Comparison of ENCODE assay signal across 14 cellular contexts in the genomic region with DNA sequence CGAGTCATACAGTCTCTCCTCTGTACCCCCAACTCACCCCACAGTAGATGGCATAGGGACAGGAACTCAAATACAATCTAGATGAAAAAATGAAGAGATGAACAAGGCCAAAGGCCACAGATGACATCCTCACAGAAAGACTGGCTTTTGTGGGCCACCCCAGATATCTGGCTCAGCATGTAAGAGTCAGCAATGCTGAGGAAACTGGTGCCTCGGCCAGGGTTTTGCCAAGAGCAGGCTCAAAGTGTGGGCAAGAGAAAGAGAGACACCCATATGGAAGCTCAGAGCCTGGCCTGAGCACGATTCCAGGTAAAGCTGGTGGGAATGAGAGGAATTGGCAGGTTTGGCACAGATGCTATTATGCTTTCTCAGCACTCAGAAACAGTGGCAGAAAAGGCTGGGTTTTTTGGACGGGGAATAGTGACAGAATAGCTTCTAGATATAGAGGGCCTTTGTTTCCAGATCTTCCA.
A peak's percentile ranks its signal among the peaks of the same experiment; 100 is the strongest.
DNase-seq lines count a peak whose midpoint lies in the region; ATAC-seq and TF ChIP-seq lines count a peak whose summit lies in the region.
"Had no signal": no experiment of that assay in that cellular context is flagged by ENCODE, and none has a peak within 500 bp of the region (broad histone marks: within the 10 kb centered on the region; RNA-seq: fewer than 3 reads in every experiment).

No MANE protein-coding gene starts in this region.

- no peaks in the 10 kb centered on the region for H3K27me3 Mint-ChIP-seq in T-helper 2 cell treated with Interferon-gamma antibody and Interleukin-4, amounts not matched to agents 5 μg/mL and 100 μg/mL, for 36 hours (ENCODE audit: low read depth)
- H3K27me3 Mint-ChIP-seq in activated T-helper 17 cell treated with anti-CD3 and anti-CD28 coated beads, Interleukin-2, amount 50 U/mL, for 72 hours: no peaks in the 10 kb centered on the region
- no peaks in the 10 kb centered on the region for H3K27me3 Mint-ChIP-seq in stimulated activated naive CD8-positive, alpha-beta T cell treated with anti-CD3 and anti-CD28 coated beads, Interleukin-15, amount 100 ng/mL, for 72 hours

- peaks cover 18% of the 10 kb centered on the region for H3K4me1 ChIP-seq in foreskin keratinocyte
- H3K4me1 ChIP-seq: right atrium auricular region had no signal

- peak overlapping the region; percentile 4 for H3K4me3 Mint-ChIP-seq in T-helper 2 cell treated with Interferon-gamma antibody and Interleukin-4, amounts not matched to agents 5 μg/mL and 100 μg/mL, for 36 hours
- peak overlapping the region; percentile 88 for H3K4me3 Mint-ChIP-seq in activated T-helper 17 cell treated with anti-CD3 and anti-CD28 coated beads, Interleukin-2, amount 50 U/mL, for 72 hours
- H3K4me3 Mint-ChIP-seq in stimulated activated naive CD8-positive, alpha-beta T cell treated with anti-CD3 and anti-CD28 coated beads, Interleukin-15, amount 100 ng/mL, for 72 hours: peak overlapping the region; percentile 61 to 68

- peak overlapping the region; percentile 88 for H3K27ac ChIP-seq in foreskin keratinocyte
- H3K27ac ChIP-seq: right atrium auricular region had no signal

- no peak for TF ChIP-seq CTCF in foreskin keratinocyte (conservative IDR thresholded peaks at IDR 0.05)

- H3K27me3 ChIP-seq in foreskin keratinocyte: no peaks in the 10 kb centered on the region
- H3K27me3 ChIP-seq: heart left ventricle, right atrium auricular region had no signal

- DNase-seq in T-helper 2 cell treated with Interferon-gamma antibody and Interleukin-4, amounts not matched to agents 5 μg/mL and 100 μg/mL, for 36 hours (ENCODE audit: low spot score): no peak
- DNase-seq in T-helper 2 cell (no peak), foreskin keratinocyte (no peak), ecto neural progenitor cell (ENCODE audit: low spot score) (no peak), D341Med (ENCODE audit: low spot score) (no peak)
- no peak for DNase-seq in stimulated activated naive CD8-positive, alpha-beta T cell treated with anti-CD3 and anti-CD28 coated beads, Interleukin-15, amount 100 ng/mL, for 72 hours
- DNase-seq: DMS79, heart left ventricle, mesendoderm, NCI-H1092, SW 1271 had no signal

- peaks cover 15% of the 10 kb centered on the region for H3K9me3 Mint-ChIP-seq in T-helper 2 cell treated with Interferon-gamma antibody and Interleukin-4, amounts not matched to agents 5 μg/mL and 100 μg/mL, for 36 hours
- peaks cover 11% of the 10 kb centered on the region for H3K9me3 Mint-ChIP-seq in activated T-helper 17 cell treated with anti-CD3 and anti-CD28 coated beads, Interleukin-2, amount 50 U/mL, for 72 hours
- H3K9me3 Mint-ChIP-seq in stimulated activated naive CD8-positive, alpha-beta T cell treated with anti-CD3 and anti-CD28 coated beads, Interleukin-15, amount 100 ng/mL, for 72 hours: peaks cover 13 to 23% of the 10 kb centered on the region in 2 donors

- H3K36me3 Mint-ChIP-seq in T-helper 2 cell treated with Interferon-gamma antibody and Interleukin-4, amounts not matched to agents 5 μg/mL and 100 μg/mL, for 36 hours (ENCODE audit: low read depth): peaks cover 18% of the 10 kb centered on the region
- H3K36me3 Mint-ChIP-seq in activated T-helper 17 cell treated with anti-CD3 and anti-CD28 coated beads, Interleukin-2, amount 50 U/mL, for 72 hours (ENCODE audit: low read depth): no peaks in the 10 kb centered on the region

- peaks cover 25% of the 10 kb centered on the region for H3K4me1 Mint-ChIP-seq in T-helper 2 cell treated with Interferon-gamma antibody and Interleukin-4, amounts not matched to agents 5 μg/mL and 100 μg/mL, for 36 hours (ENCODE audit: low read depth)
- peaks cover 31% of the 10 kb centered on the region for H3K4me1 Mint-ChIP-seq in activated T-helper 17 cell treated with anti-CD3 and anti-CD28 coated beads, Interleukin-2, amount 50 U/mL, for 72 hours
- H3K4me1 Mint-ChIP-seq in stimulated activated naive CD8-positive, alpha-beta T cell treated with anti-CD3 and anti-CD28 coated beads, Interleukin-15, amount 100 ng/mL, for 72 hours: peaks cover 40% of the 10 kb centered on the region

- ATAC-seq in activated T-helper 17 cell treated with anti-CD3 and anti-CD28 coated beads, Interleukin-2, amount 50 U/mL, for 72 hours (replicated peaks): peak; percentile 22
- ATAC-seq in foreskin keratinocyte (peak; percentile 12), HG03095 (IDR thresholded peaks at IDR 0.05; ENCODE audit: unreplicated experiment) (no peak)
- ATAC-seq in stimulated activated naive CD8-positive, alpha-beta T cell treated with anti-CD3 and anti-CD28 coated beads, Interleukin-15, amount 100 ng/mL, for 72 hours: no peak

- H3K27ac Mint-ChIP-seq in T-helper 2 cell treated with Interferon-gamma antibody and Interleukin-4, amounts not matched to agents 5 μg/mL and 100 μg/mL, for 36 hours: peak overlapping the region; percentile 97
- peak overlapping the region; percentile 100 for H3K27ac Mint-ChIP-seq in activated T-helper 17 cell treated with anti-CD3 and anti-CD28 coated beads, Interleukin-2, amount 50 U/mL, for 72 hours
- peak overlapping the region; percentile 91 to 97 for H3K27ac Mint-ChIP-seq in stimulated activated naive CD8-positive, alpha-beta T cell treated with anti-CD3 and anti-CD28 coated beads, Interleukin-15, amount 100 ng/mL, for 72 hours

Comparison
In these comparisons a context has a peak if more than half of its experiments do, and no peak if none do; other contexts are left out.
1. H3K4me3 Mint-ChIP-seq: peak in every context shown above with its lines; median percentile 88 in activated T-helper 17 cell treated with anti-CD3 and anti-CD28 coated beads, Interleukin-2, amount 50 U/mL, for 72 hours; 64 in stimulated activated naive CD8-positive, alpha-beta T cell treated with anti-CD3 and anti-CD28 coated beads, Interleukin-15, amount 100 ng/mL, for 72 hours; 4 in T-helper 2 cell treated with Interferon-gamma antibody and Interleukin-4, amounts not matched to agents 5 μg/mL and 100 μg/mL, for 36 hours.
2. ATAC-seq: peak in activated T-helper 17 cell treated with anti-CD3 and anti-CD28 coated beads, Interleukin-2, amount 50 U/mL, for 72 hours (single experiment) and foreskin keratinocyte (single experiment); none in stimulated activated naive CD8-positive, alpha-beta T cell treated with anti-CD3 and anti-CD28 coated beads, Interleukin-15, amount 100 ng/mL, for 72 hours (single experiment) and HG03095 (single experiment).
3. Peak in every context shown above with its lines, with median percentiles within 50 percentile points of each other: H3K27ac Mint-ChIP-seq.